ENCODE assay signal across 26 cellular contexts in the genomic region with DNA sequence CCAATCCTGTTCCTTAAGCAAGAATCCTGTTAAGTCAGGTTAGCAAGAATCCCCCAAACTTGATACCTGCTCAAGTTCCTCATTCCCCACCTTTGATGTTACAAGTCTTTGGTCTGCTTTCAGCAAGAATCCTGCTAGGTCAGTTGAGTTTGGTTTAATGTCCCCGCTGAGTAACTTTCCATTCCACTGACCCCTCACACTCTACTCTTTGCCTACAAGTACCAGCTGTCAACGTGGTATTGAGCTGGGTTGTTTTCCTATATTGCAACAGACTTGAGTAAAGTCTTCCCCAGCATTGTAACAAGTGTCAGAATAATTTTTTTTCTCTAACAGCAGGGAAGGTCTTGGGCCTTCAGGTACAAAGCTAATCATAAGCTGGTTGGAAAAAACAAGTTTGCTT. TPM values are rescaled to one million over a fixed set of nuclear protein-coding genes. Genes with fewer than 3 reads are reported as not detected.
DNase-seq lines count a peak whose midpoint lies in the region; ATAC-seq, FAIRE-seq and TF ChIP-seq lines count a peak whose summit lies in the region.
"Had no signal": no experiment of that assay in that cellular context is flagged by ENCODE, and none has a peak within 500 bp of the region (broad histone marks: within the 10 kb centered on the region; RNA-seq: fewer than 3 reads in every experiment).

No MANE protein-coding gene starts in this region.

- peak; percentile 65 for DNase-seq in HepG2 (ENCODE audit: low spot score)
- DNase-seq in right lobe of liver, result no peak
- no peak for DNase-seq in WTC11 (ENCODE audit: low spot score)
- DNase-seq in mesendoderm, result no peak
- no peak for DNase-seq in GDM1 (lab: John Stamatoyannopoulos, UW)
- DNase-seq in SW480 (ENCODE audit: low spot score), result no peak
- DNase-seq: 8988T; CD4-positive, alpha-beta memory T cell; DMS153; Kasumi-1; MM.1S; NCI-H1048; NCI-H1417 treated with DMSO at 0.1 percent for 48 hours; NCI-H187; NCI-H446; NCI-H526; SIG-M5; SK-N-SH; T-cell had no signal

- no peak overlapping the region for H2AK5ac ChIP-seq in mesendoderm (ENCODE audit: low read length)

- TF ChIP-seq EP300 in HepG2 (IDR thresholded peaks at IDR 0.05; ENCODE audit: low read depth in 2 of 2, low read length in 2 of 2) (peak in 1 of 2 experiments; percentile 78; a peak in 2 of 4 replicates), HepG2 (CRISPR knock-in tag; IDR thresholded peaks at IDR 0.05; ENCODE audit: borderline replicate concordance) (no peak)

- in situ Hi-C loops in HepG2 (cut with HindIII; ENCODE audit: extremely low pct_ligation_motif_present, low pct_unique_long_range_greater_than_20kb), result no loop called here

- no peak overlapping the region for H3K23ac ChIP-seq in mesendoderm (ENCODE audit: low read length)

- peak overlapping the region; percentile 34 for H3K27ac ChIP-seq in HepG2 (ENCODE audit: extremely low read length, insufficient read depth, low read length)
- no peak overlapping the region for H3K27ac ChIP-seq in right lobe of liver
- H3K27ac ChIP-seq in mesendoderm (ENCODE audit: low read depth, low read length), result peak overlapping the region; percentile 3
- H3K27ac ChIP-seq: BLaER1 treated with 17β-estradiol and CSF1 and Interleukin-3, amounts not matched to agents 10 nM and 100 nM had no signal

- no peak overlapping the region for H4K8ac ChIP-seq in mesendoderm (ENCODE audit: low read depth, low read length)

- H3K27me3 Mint-ChIP-seq in WTC11 (ENCODE audit: low read depth), result no peaks in the 10 kb centered on the region

- POLR2A ChIA-PET in HepG2 (lab: Yijun Ruan, JAX), result interaction anchor here (1.4 kb wide), 1 partner anchor 27 kb away, joined by 3 read pairs; no protein-coding TSS in a partner anchor
- POLR2A ChIA-PET in WTC11 (lab: Charles Lee), result no interaction called here

- peak overlapping the region; percentile 41 for H3K4me2 ChIP-seq in HepG2 (ENCODE audit: low read depth, low read length)
- no peak overlapping the region for H3K4me2 ChIP-seq in mesendoderm (ENCODE audit: low read length)
- H3K4me2 ChIP-seq: BLaER1 treated with 17β-estradiol and CSF1 and Interleukin-3, amounts not matched to agents 10 nM and 100 nM; SK-N-SH had no signal

- H4K5ac ChIP-seq in mesendoderm (ENCODE audit: low read length), result no peak overlapping the region

- H4K20me1 ChIP-seq in HepG2 (ENCODE audit: insufficient read depth, low read length), result peaks cover 29% of the 10 kb centered on the region
- H4K20me1 ChIP-seq: BLaER1 treated with 17β-estradiol and CSF1 and Interleukin-3, amounts not matched to agents 10 nM and 100 nM had no signal

- H2AFZ ChIP-seq in HepG2 (ENCODE audit: low read length), result no peak overlapping the region

- no peak for TF ChIP-seq RAD21 in HepG2 (CRISPR knock-in tag; IDR thresholded peaks at IDR 0.05)

- no peak overlapping the region for H3K4ac ChIP-seq in mesendoderm (ENCODE audit: low read depth, low read length)

- peak; percentile 67 for FAIRE-seq in HepG2 (lab: Jason Lieb, UNC)
- FAIRE-seq: G401.6, HTR-8/SVneo had no signal

- no TSS peak for BruUV-seq in HepG2 (replicated peaks; lab: Mats Ljungman, UMichigan)

- H3K4me1 ChIP-seq in HepG2 (ENCODE audit: insufficient read depth, low read length) (peaks cover 71% of the 10 kb centered on the region), right lobe of liver (peaks cover 0 to 6% (median 0%) of the 10 kb centered on the region in 4 donors), mesendoderm (ENCODE audit: control insufficient read depth, low read depth, low read length) (peaks cover 17% of the 10 kb centered on the region)

- H3K4me3 ChIP-seq in HepG2 (replicated peaks in 1 of 3; ENCODE audit: insufficient read depth in 1 of 3, low read depth in 2 of 3, low read length in 3 of 3), result no peak overlapping the region
- H3K4me3 ChIP-seq in right lobe of liver, result no peak overlapping the region
- no peak overlapping the region for H3K4me3 ChIP-seq in mesendoderm (ENCODE audit: low read length)
- H3K4me3 ChIP-seq: BLaER1 treated with 17β-estradiol and CSF1 and Interleukin-3, amounts not matched to agents 10 nM and 100 nM; HAP-1 had no signal

- peaks cover 53% of the 10 kb centered on the region for H3K4me1 Mint-ChIP-seq in WTC11

- H2BK5ac ChIP-seq in mesendoderm (ENCODE audit: low read length), result no peak overlapping the region

- H2BK15ac ChIP-seq in mesendoderm (replicated peaks; ENCODE audit: low read depth), result peak overlapping the region; percentile 85

- TF ChIP-seq POLR2A in HepG2 (IDR thresholded peaks at IDR 0.05; ENCODE audit: insufficient read depth in 1 of 2, low read depth in 2 of 2, low read length in 2 of 2) (no peak), right lobe of liver (IDR thresholded peaks at IDR 0.05) (no peak)

- H3K79me1 ChIP-seq in mesendoderm (ENCODE audit: low read length), result peaks cover 3% of the 10 kb centered on the region

- intact Hi-C loops in HepG2 (cut with micrococcal nuclease; ENCODE audit: unreplicated experiment) (loop anchor here (1.0 kb wide), 1 partner anchor 36 kb away; no protein-coding TSS in a partner anchor), right lobe of liver (cut with DNase I) (no loop called here)

- H3K9ac ChIP-seq in HepG2 (ENCODE audit: insufficient read depth, low read depth, low read length), result no peak overlapping the region
- no peak overlapping the region for H3K9ac ChIP-seq in mesendoderm (ENCODE audit: low read length)
- H3K9ac ChIP-seq: BLaER1 treated with 17β-estradiol and CSF1 and Interleukin-3, amounts not matched to agents 10 nM and 100 nM; SK-N-SH had no signal

- H3K36me3 ChIP-seq in HepG2 (replicated peaks in 1 of 2; ENCODE audit: control insufficient read depth in 1 of 2, insufficient read depth in 2 of 2, low read length in 2 of 2), result peaks cover 0 to 5% of the 10 kb centered on the region in 2 experiments; a peak in 3 of 5 replicates
- no peaks in the 10 kb centered on the region for H3K36me3 ChIP-seq in right lobe of liver
- H3K36me3 ChIP-seq in mesendoderm (ENCODE audit: control insufficient read depth, insufficient read depth, low read length), result no peaks in the 10 kb centered on the region
- H3K36me3 ChIP-seq: BLaER1 treated with 17β-estradiol and CSF1 and Interleukin-3, amounts not matched to agents 10 nM and 100 nM; HAP-1 had no signal

- no peak overlapping the region for H3K4me3 Mint-ChIP-seq in WTC11
- H3K4me3 Mint-ChIP-seq: CD4-positive, alpha-beta memory T cell; T-cell had no signal

- peak; percentile 76 for ATAC-seq in HepG2
- no peak for ATAC-seq in right lobe of liver
- ATAC-seq in WTC11, result no peak
- no peak for ATAC-seq in HG03196 (IDR thresholded peaks at IDR 0.05; ENCODE audit: unreplicated experiment)
- ATAC-seq in HG03565 (IDR thresholded peaks at IDR 0.05; ENCODE audit: unreplicated experiment), result no peak
- ATAC-seq: Panc1, T-cell had no signal

- TF ChIP-seq CTCF in HepG2 (CRISPR knock-in tag; IDR thresholded peaks at IDR 0.05) (no peak), right lobe of liver (IDR thresholded peaks at IDR 0.05) (no peak), WTC11 (IDR thresholded peaks at IDR 0.05) (no peak)

- CTCF ChIA-PET in HepG2 (lab: Yijun Ruan, JAX; ENCODE audit: low intra/inter-chr PET ratio, low total read pairs), result no interaction called here
- CTCF ChIA-PET in WTC11 (lab: Charles Lee), result interaction anchor here (0.6 to 2.4 kb wide), 2 partner anchors 55 to 76 kb away, joined by 3 to 8 read pairs; no protein-coding TSS in a partner anchor

- H3K9me3 ChIP-seq in HepG2 (ENCODE audit: low read length), result no peaks in the 10 kb centered on the region
- no peaks in the 10 kb centered on the region for H3K9me3 ChIP-seq in right lobe of liver
- H3K9me3 ChIP-seq: BLaER1 treated with 17β-estradiol and CSF1 and Interleukin-3, amounts not matched to agents 10 nM and 100 nM; HAP-1; SK-N-SH had no signal

- H3K79me2 ChIP-seq in HepG2 (ENCODE audit: insufficient read depth, low read length), result peaks cover 95% of the 10 kb centered on the region
- H3K79me2 ChIP-seq in mesendoderm (ENCODE audit: control insufficient read depth, insufficient read depth, low read length), result peaks cover 37% of the 10 kb centered on the region

- H3K9me3 Mint-ChIP-seq in WTC11, result no peaks in the 10 kb centered on the region
- H3K9me3 Mint-ChIP-seq: T-cell had no signal

- peak overlapping the region; percentile 18 for H3K27ac Mint-ChIP-seq in WTC11
- H3K27ac Mint-ChIP-seq: CD4-positive, alpha-beta memory T cell; T-cell had no signal

- no peak overlapping the region for H2BK120ac ChIP-seq in mesendoderm (ENCODE audit: low read depth, low read length)

- H3K18ac ChIP-seq in mesendoderm (ENCODE audit: low read length), result no peak overlapping the region

- H3K36me3 Mint-ChIP-seq in WTC11, result no peaks in the 10 kb centered on the region
- H3K36me3 Mint-ChIP-seq: CD4-positive, alpha-beta memory T cell; T-cell had no signal

- H3K27me3 ChIP-seq in HepG2 (ENCODE audit: control insufficient read depth in 1 of 2, insufficient read depth in 2 of 2, low read length in 2 of 2) (no peaks in the 10 kb centered on the region), right lobe of liver (no peaks in the 10 kb centered on the region), mesendoderm (ENCODE audit: insufficient read depth, low read length, poor library complexity) (no peaks in the 10 kb centered on the region)

- WGBS in HepG2 (ENCODE audit: low lambda C conversion rate), result 15% methylated on average over 2 of the region's 2 CpGs
- WGBS in right lobe of liver (ENCODE audit: insufficient coverage, low coverage, low lambda C conversion rate, missing lambda C conversion rate), result 55% methylated on average over 2 of the region's 2 CpGs
- WGBS in mesendoderm (ENCODE audit: extremely low coverage, insufficient coverage, low lambda C conversion rate), result no CpG with 5 or more reads among the region's 2 CpGs

- no peak overlapping the region for H3K56ac ChIP-seq in mesendoderm (ENCODE audit: low read length)

RNA-seq across cellular contexts. Expression of a gene that starts 6.3 kb away (rescaled TPM):
- 38.1 and 42.0 TPM in 2 replicates for total RNA-seq in HepG2 (2016; rRNA removed; fragmentation: Illumina TruSeq; extraction: Trizol)
- 3.3 and 5.2 TPM in 2 replicates for total RNA-seq in HepG2 (2016; cell fraction: cytosol; rRNA removed; fragmentation: Illumina TruSeq; extraction: Trizol; ENCODE audit: low read depth)
- 35.2 and 37.3 TPM in 2 replicates for total RNA-seq in HepG2 (2016; cell fraction: insoluble cytoplasmic fraction; rRNA removed; fragmentation: Illumina TruSeq; extraction: Trizol)
- 19.9 and 22.6 TPM in 2 replicates for total RNA-seq in HepG2 (2016; cell fraction: membrane; rRNA removed; fragmentation: Illumina TruSeq; extraction: Trizol)
- total RNA-seq in HepG2 (2016; cell fraction: nucleus; rRNA removed; fragmentation: Illumina TruSeq; extraction: Trizol), result 29.6 and 34.5 TPM in 2 replicates
- 16.9 and 29.1 TPM in 2 replicates for polyA plus RNA-seq in HepG2 (2011; rRNA removed)
- polyA plus RNA-seq in HepG2 (2011; cell fraction: cytosol; rRNA removed), result 19.3 and 19.9 TPM in 2 replicates
- polyA plus RNA-seq in HepG2 (2011; cell fraction: nucleus; rRNA removed), result 19.8 and 26.0 TPM in 2 replicates
- polyA plus RNA-seq in HepG2 (2012), result 9.9 and 26.1 TPM in 2 replicates
- polyA plus RNA-seq in HepG2 (2016; cell fraction: cytosol; fragmentation: Illumina TruSeq; extraction: Trizol; ENCODE audit: low read depth), result 1.6 and 1.8 TPM in 2 replicates
- 32.1 and 32.9 TPM in 2 replicates for polyA plus RNA-seq in HepG2 (2016; cell fraction: insoluble cytoplasmic fraction; fragmentation: Illumina TruSeq; extraction: Trizol; ENCODE audit: low read depth)
- polyA plus RNA-seq in HepG2 (2016; cell fraction: membrane; fragmentation: Illumina TruSeq; extraction: Trizol; ENCODE audit: low read depth), result 8.9 and 10.6 TPM in 2 replicates
- 24.8 and 26.5 TPM in 2 replicates for polyA plus RNA-seq in HepG2 (2016; cell fraction: nucleus; fragmentation: Illumina TruSeq; extraction: Trizol; ENCODE audit: insufficient read depth, low read depth)
- polyA minus RNA-seq in HepG2 (2011; rRNA and poly(A)+ RNA removed; ENCODE audit: low replicate concordance), result 8.3 and 68.0 TPM in 2 replicates
- polyA minus RNA-seq in HepG2 (2011; cell fraction: cytosol; rRNA and poly(A)+ RNA removed), result 32.6 and 42.5 TPM in 2 replicates
- polyA minus RNA-seq in HepG2 (2011; cell fraction: nucleus; rRNA and poly(A)+ RNA removed), result 39.3 and 42.1 TPM in 2 replicates
- total RNA-seq in right lobe of liver, result 1 to 10 TPM; 3.8 to 9.2 (median 6.5) TPM
- 37.1 to 45.6 TPM (median 40.9 TPM) in 3 replicates for total RNA-seq in WTC11 (2021)
- 15.7 TPM for polyA plus RNA-seq in mesendoderm (2013, experiment 1 of 2)
- polyA plus RNA-seq in mesendoderm (2013, experiment 2 of 2), result 15.2 TPM
- polyA plus RNA-seq: CD4-positive, alpha-beta memory T cell had no signal

Comparison
In these comparisons a context has a peak if more than half of its experiments do, and no peak if none do; other contexts are left out.
1. H3K27ac ChIP-seq: peak in HepG2 (single experiment) and mesendoderm (single experiment); none in right lobe of liver (0 of 3).